ENCODE assay signal across 1 cellular context in the genomic region with DNA sequence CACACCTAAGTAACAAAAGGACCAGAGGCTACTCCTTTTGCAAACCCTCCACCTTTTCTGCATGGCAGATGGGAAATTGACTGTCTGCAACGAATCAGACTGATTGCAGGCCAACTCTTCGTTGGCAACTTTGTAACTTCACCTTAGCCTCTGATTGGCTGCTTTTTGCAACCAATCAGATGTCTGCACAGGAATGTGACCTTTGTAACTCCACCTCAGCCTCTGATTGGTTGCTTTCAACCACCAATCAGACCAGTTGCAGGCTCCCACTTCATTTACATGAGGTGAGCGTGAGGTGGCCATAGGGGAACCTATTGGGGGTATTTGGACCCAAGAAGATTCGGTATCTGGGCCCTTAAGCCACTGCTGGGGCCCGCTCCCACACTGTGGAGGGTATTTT.
TF ChIP-seq lines count a peak whose summit lies in the region.

No MANE protein-coding gene starts in this region.

TF ChIP-seq in K562, 482 proteins besides CTCF, POLR2A, EP300 and RAD21 (continued from another document):
- TF ChIP-seq ZNF318 (IDR thresholded peaks at IDR 0.05; ENCODE audit: borderline replicate concordance in 1 of 2, low read depth in 1 of 2) (no peak), NR3C1 (CRISPR knock-in tag; IDR thresholded peaks at IDR 0.05) (no peak), ELF4 (CRISPR knock-in tag; IDR thresholded peaks at IDR 0.05) (no peak), NUFIP1 (IDR thresholded peaks at IDR 0.05; ENCODE audit: partially characterized antibody) (no peak), USF1 (CRISPR knock-in tag; IDR thresholded peaks at IDR 0.05) (no peak), SP2 (IDR thresholded peaks at IDR 0.05; ENCODE audit: extremely low read depth, low read depth, low read length, poor library complexity, severe bottlenecking) (no peak), TFAM (CRISPR knock-in tag; conservative IDR thresholded peaks at IDR 0.05) (no peak)
TF ChIP-seq in K562: peak in this region for 0.
